1 cellular context compared by ENCODE assay signal in genomic region chrX:65588795-65589194, GRCh38.
TF ChIP-seq lines count a peak whose summit lies in the region.

No MANE protein-coding gene starts in this region.

TF ChIP-seq in IMR-90, 13 proteins besides CTCF, POLR2A, EP300 and RAD21 (continued from another document):
- no peak for TF ChIP-seq MAFK (IDR thresholded peaks at IDR 0.05; ENCODE audit: low read depth, low read length)
- no peak for TF ChIP-seq FOS (IDR thresholded peaks at IDR 0.05; ENCODE audit: low read depth, low read length)
